Comparison of ENCODE assay signal across 19 cellular contexts in the genomic region with DNA sequence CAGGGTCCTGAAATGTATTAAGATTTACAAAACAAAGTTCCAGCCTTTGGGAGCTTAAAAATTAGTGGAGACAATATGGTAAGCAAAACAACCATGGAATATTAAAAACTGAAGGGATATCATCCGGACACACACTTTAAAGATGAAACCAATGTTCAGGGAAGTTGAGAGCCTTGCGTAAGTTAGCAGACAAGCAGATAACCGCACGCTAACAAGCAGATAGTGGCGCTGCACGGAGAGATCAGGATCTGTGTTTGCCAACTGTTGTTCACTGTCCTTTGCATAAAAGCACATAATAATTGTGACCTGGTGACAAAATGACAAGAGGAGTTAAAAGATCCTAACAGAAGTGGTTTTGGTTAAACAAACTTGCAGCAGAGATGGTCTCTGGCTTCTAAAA. TPM values are rescaled to one million over a fixed set of nuclear protein-coding genes. Genes with fewer than 3 reads are reported as not detected.
"Had no signal": no experiment of that assay in that cellular context is flagged by ENCODE, and none has a peak within 500 bp of the region (broad histone marks: within the 10 kb centered on the region; RNA-seq: fewer than 3 reads in every experiment).

No MANE protein-coding gene starts in this region.

- H3K27me3 ChIP-seq: cardiac muscle cell, right lobe of liver, tibial artery had no signal

- H3K4me1 ChIP-seq: right lobe of liver, tibial artery had no signal

- H3K4me3 ChIP-seq: cardiac muscle cell, right lobe of liver, skin epidermis, tibial artery had no signal

- DNase-seq: activated CD4-positive, alpha-beta T cell treated with anti-CD3 and anti-CD28 coated beads, Interleukin-2, amount 10 ng/mL, durations not matched to agents 7 days and 5 days; activated CD8-positive, alpha-beta memory T cell treated with anti-CD3 and anti-CD28 coated beads, Interleukin-2, amount 10 ng/mL, durations not matched to agents 7 days and 5 days; activated CD8-positive, alpha-beta T cell treated with anti-CD3 and anti-CD28 coated beads for 36 hours; activated naive CD4-positive, alpha-beta T cell treated with anti-CD3 and anti-CD28 coated beads, Interleukin-2, amount 10 ng/mL, durations not matched to agents 7 days and 5 days; activated T-cell treated with anti-CD3 and anti-CD28 coated beads for 4 hours; effector CD4-positive, alpha-beta T cell; erythroblast; foreskin fibroblast; left colon; mesenchymal stem cell; nephron progenitor cell; right lobe of liver; stimulated activated CD4-positive, alpha-beta T cell treated with anti-CD3 and anti-CD28 coated beads, Interleukin-1b, Interleukin-23, amount 100 ng/mL, for 48 hours; stimulated activated naive CD8-positive, alpha-beta T cell treated with anti-CD3 and anti-CD28 coated beads, Interleukin-15, amount 100 ng/mL, for 72 hours; tibial artery had no signal

- H3K36me3 ChIP-seq: cardiac muscle cell, right lobe of liver, tibial artery had no signal

- H3K27ac ChIP-seq: cardiac muscle cell, right lobe of liver, skin epidermis, tibial artery had no signal

- H3K9me3 ChIP-seq: right lobe of liver, tibial artery had no signal

RNA-seq across cellular contexts. Expression of a gene that starts 30.2 kb away (rescaled TPM):
- total RNA-seq: mononuclear cell, myocyte had no signal
